ENCODE assay signal across 18 cellular contexts in genomic region chrX:152900937-152901445, GRCh38.
"Had no signal": no experiment of that assay in that cellular context is flagged by ENCODE, and none has a peak within 500 bp of the region (broad histone marks: within the 10 kb centered on the region; RNA-seq: fewer than 3 reads in every experiment).

No MANE protein-coding gene starts in this region.

- H3K36me3 Mint-ChIP-seq: type B pancreatic cell had no signal

- H3K27ac Mint-ChIP-seq: stimulated activated naive CD8-positive, alpha-beta T cell treated with anti-CD3 and anti-CD28 coated beads, Interleukin-15, Interleukin-2, amounts not matched to agents 100 ng/mL and 50 ng/mL, for 24 hours had no signal

- H3K4me3 Mint-ChIP-seq: endodermal cell; naive thymus-derived CD8-positive, alpha-beta T cell; stimulated activated naive CD8-positive, alpha-beta T cell treated with anti-CD3 and anti-CD28 coated beads, Interleukin-15, Interleukin-2, amounts not matched to agents 100 ng/mL and 50 ng/mL, for 24 hours had no signal

- H3K9me3 Mint-ChIP-seq: naive thymus-derived CD8-positive, alpha-beta T cell; stimulated activated naive CD8-positive, alpha-beta T cell treated with anti-CD3 and anti-CD28 coated beads, Interleukin-15, Interleukin-2, amounts not matched to agents 100 ng/mL and 50 ng/mL, for 24 hours; type B pancreatic cell had no signal

- ATAC-seq: esophagus mucosa; naive thymus-derived CD8-positive, alpha-beta T cell had no signal

- DNase-seq: activated CD4-positive, alpha-beta T cell treated with anti-CD3 and anti-CD28 coated beads, Interleukin-2, amount 50 U/mL, for 4 hours; activated naive CD4-positive, alpha-beta T cell; aorta; hypothalamus; kidney glomerular epithelial cell; mesenchymal stem cell; retina; SW 1271 had no signal

- H3K27me3 Mint-ChIP-seq: type B pancreatic cell had no signal

- H3K9me3 ChIP-seq: breast epithelium, neutrophil had no signal

- H3K36me3 ChIP-seq: breast epithelium, neutrophil had no signal

- FAIRE-seq: TTC549 had no signal

- H3K4me1 ChIP-seq: breast epithelium had no signal

- H3K27ac ChIP-seq: breast epithelium, neutrophil had no signal

- H3K4me3 ChIP-seq: breast epithelium, dorsolateral prefrontal cortex, skin epidermis had no signal
